ENCODE assay signal across 26 cellular contexts in the genomic region with DNA sequence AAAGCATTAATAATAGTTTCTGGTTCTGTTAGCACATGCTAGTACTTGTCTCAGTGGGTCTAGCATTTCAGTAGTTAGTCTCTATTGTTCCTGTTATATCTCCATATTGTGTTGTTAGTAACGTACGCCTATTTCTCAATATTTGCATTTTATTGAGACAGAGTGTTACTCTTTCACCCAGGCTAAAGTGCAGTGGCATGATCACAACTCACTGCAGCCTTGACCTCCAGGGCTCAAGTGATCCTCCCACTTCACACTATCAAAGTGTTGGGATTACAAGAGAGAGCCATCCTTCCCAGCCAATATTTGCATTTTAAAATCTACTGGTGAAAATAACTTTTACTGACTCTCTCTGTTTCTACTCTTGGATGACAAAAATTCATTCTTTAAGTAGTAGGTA.
A peak's percentile ranks its signal among the peaks of the same experiment; 100 is the strongest.
DNase-seq lines count a peak whose midpoint lies in the region; ATAC-seq, FAIRE-seq and TF ChIP-seq lines count a peak whose summit lies in the region.
"Had no signal": no experiment of that assay in that cellular context is flagged by ENCODE, and none has a peak within 500 bp of the region (broad histone marks: within the 10 kb centered on the region; RNA-seq: fewer than 3 reads in every experiment).

No MANE protein-coding gene starts in this region.

- 2% methylated on average over 2 of the region's 2 CpGs for WGBS in HepG2 (ENCODE audit: low lambda C conversion rate)
- 22% methylated on average over 2 of the region's 2 CpGs for WGBS in right lobe of liver (ENCODE audit: insufficient coverage, low coverage, low lambda C conversion rate, missing lambda C conversion rate)
- 58 to 64% methylated on average over 2 of the region's 2 CpGs for WGBS in esophagus squamous epithelium, 2 donors

- CTCF ChIA-PET in HepG2 (lab: Yijun Ruan, JAX; ENCODE audit: low intra/inter-chr PET ratio, low total read pairs) = no interaction called here

- H2AFZ ChIP-seq in HepG2 (ENCODE audit: low read length) = no peak overlapping the region

- H3K4me3 ChIP-seq in HepG2 (replicated peaks in 1 of 3; ENCODE audit: insufficient read depth in 1 of 3, low read depth in 2 of 3, low read length in 3 of 3) = no peak overlapping the region
- no peak overlapping the region for H3K4me3 ChIP-seq in right lobe of liver
- no peak overlapping the region for H3K4me3 ChIP-seq in esophagus squamous epithelium
- H3K4me3 ChIP-seq: BLaER1, GM12878 had no signal

- no TSS peak for BruUV-seq in HepG2 (replicated peaks; lab: Mats Ljungman, UMichigan)

- FAIRE-seq in HepG2 (lab: Jason Lieb, UNC) = no peak
- FAIRE-seq: A204.1, GM12878, GM12892, GM18507 had no signal

- H3K9me3 ChIP-seq in HepG2 (ENCODE audit: low read length) = peaks cover 53% of the 10 kb centered on the region
- no peaks in the 10 kb centered on the region for H3K9me3 ChIP-seq in right lobe of liver
- no peaks in the 10 kb centered on the region for H3K9me3 ChIP-seq in esophagus squamous epithelium
- H3K9me3 ChIP-seq: BE2C, BLaER1 had no signal

- H3K27ac ChIP-seq in HepG2 (ENCODE audit: extremely low read length, insufficient read depth, low read length) (no peak overlapping the region), right lobe of liver (peak overlapping the region in 1 of 3 donors; percentile 10), esophagus squamous epithelium (no peak overlapping the region)
- H3K27ac ChIP-seq: BLaER1 had no signal

- H4K20me1 ChIP-seq in HepG2 (ENCODE audit: insufficient read depth, low read length) = no peaks in the 10 kb centered on the region
- H4K20me1 ChIP-seq: BLaER1 had no signal

- no peaks in the 10 kb centered on the region for H3K27me3 ChIP-seq in HepG2 (ENCODE audit: control insufficient read depth in 1 of 2, insufficient read depth in 2 of 2, low read length in 2 of 2)
- no peaks in the 10 kb centered on the region for H3K27me3 ChIP-seq in right lobe of liver
- no peaks in the 10 kb centered on the region for H3K27me3 ChIP-seq in esophagus squamous epithelium
- H3K27me3 ChIP-seq: BE2C, BLaER1 had no signal

- no peak for TF ChIP-seq RAD21 in HepG2 (CRISPR knock-in tag; IDR thresholded peaks at IDR 0.05)

- TF ChIP-seq POLR2A in HepG2 (IDR thresholded peaks at IDR 0.05; ENCODE audit: insufficient read depth in 1 of 2, low read depth in 2 of 2, low read length in 2 of 2) (no peak), right lobe of liver (IDR thresholded peaks at IDR 0.05) (no peak), esophagus squamous epithelium (IDR thresholded peaks at IDR 0.05) (no peak)

- no peaks in the 10 kb centered on the region for H3K4me1 ChIP-seq in HepG2 (ENCODE audit: insufficient read depth, low read length)
- no peaks in the 10 kb centered on the region for H3K4me1 ChIP-seq in right lobe of liver
- H3K4me1 ChIP-seq in esophagus squamous epithelium = no peaks in the 10 kb centered on the region
- H3K4me1 ChIP-seq: BE2C, BLaER1 had no signal

- intact Hi-C loops in HepG2 (cut with micrococcal nuclease; ENCODE audit: unreplicated experiment) = no loop called here
- intact Hi-C loops in right lobe of liver (cut with DNase I) = no loop called here
- intact Hi-C loops in esophagus squamous epithelium (cut with DNase I) = no loop called here

- H3K79me2 ChIP-seq in HepG2 (ENCODE audit: insufficient read depth, low read length) = no peaks in the 10 kb centered on the region

- in situ Hi-C loops in HepG2 (cut with HindIII; ENCODE audit: extremely low pct_ligation_motif_present, low pct_unique_long_range_greater_than_20kb) = no loop called here

- no peaks in the 10 kb centered on the region for H3K36me3 ChIP-seq in HepG2 (replicated peaks in 1 of 2; ENCODE audit: control insufficient read depth in 1 of 2, insufficient read depth in 2 of 2, low read length in 2 of 2)
- H3K36me3 ChIP-seq in right lobe of liver = no peaks in the 10 kb centered on the region
- no peaks in the 10 kb centered on the region for H3K36me3 ChIP-seq in esophagus squamous epithelium
- H3K36me3 ChIP-seq: BE2C, BLaER1 had no signal

- TF ChIP-seq CTCF in HepG2 (CRISPR knock-in tag; IDR thresholded peaks at IDR 0.05) (no peak), right lobe of liver (IDR thresholded peaks at IDR 0.05) (no peak), esophagus squamous epithelium (IDR thresholded peaks at IDR 0.05) (no peak)

- no peak for TF ChIP-seq EP300 in HepG2 (IDR thresholded peaks at IDR 0.05; ENCODE audit: low read depth in 2 of 2, low read length in 2 of 2)
- no peak for TF ChIP-seq EP300 in HepG2 (CRISPR knock-in tag; IDR thresholded peaks at IDR 0.05; ENCODE audit: borderline replicate concordance)

- H3K9ac ChIP-seq in HepG2 (ENCODE audit: insufficient read depth, low read depth, low read length) = no peak overlapping the region
- H3K9ac ChIP-seq: BLaER1 had no signal

- ATAC-seq in esophagus mucosa = peak; percentile 72
- ATAC-seq in HepG2 = no peak
- peak; percentile 75 to 99 (median 95) for ATAC-seq in right lobe of liver
- no peak for ATAC-seq in stimulated activated naive CD8-positive, alpha-beta T cell treated with anti-CD3 and anti-CD28 coated beads, Interleukin-15, Interleukin-2, amounts not matched to agents 100 U/mL and 50 U/mL, for 24 hours
- no peak for ATAC-seq in GM21390 (IDR thresholded peaks at IDR 0.05; ENCODE audit: unreplicated experiment)
- ATAC-seq: GM12878 had no signal

- POLR2A ChIA-PET in HepG2 (lab: Yijun Ruan, JAX) = no interaction called here

- no peak overlapping the region for H3K4me2 ChIP-seq in HepG2 (ENCODE audit: low read depth, low read length)
- H3K4me2 ChIP-seq: BLaER1 had no signal

- no peak for DNase-seq in HepG2 (ENCODE audit: low spot score)
- DNase-seq in right lobe of liver = no peak
- DNase-seq in stimulated activated naive CD8-positive, alpha-beta T cell treated with anti-CD3 and anti-CD28 coated beads, Interleukin-15, Interleukin-2, amounts not matched to agents 100 U/mL and 50 U/mL, for 24 hours = no peak
- no peak for DNase-seq in esophagus squamous epithelium (lab: John Stamatoyannopoulos, UW)
- DNase-seq: 8988T; ACHN; BE2C; C1 segment of cervical spinal cord; CD4-positive, alpha-beta memory T cell; CD4-positive, CD25-positive, alpha-beta regulatory T cell; CD8-positive, alpha-beta memory T cell; COR-L47; DMS 273 treated with DMSO at 0.1 percent for 48 hours; DMS153; DMS53; DMS79; DND-41; EL; GDM1 had no signal

TF ChIP-seq in HepG2, 621 proteins besides CTCF, POLR2A, EP300 and RAD21:
- TF ChIP-seq CEBPB (IDR thresholded peaks at IDR 0.05; ENCODE audit: borderline replicate concordance, low read depth, low read length) (peak; percentile 36; the same call in 1 of the 2 replicates), NR2F1 (CRISPR knock-in tag; IDR thresholded peaks at IDR 0.05) (peak in 1 of 2 experiments; percentile 49; a peak in 1 of 4 replicates), FOXK2 (IDR thresholded peaks at IDR 0.05) (no peak)

Comparison
In these comparisons a context has a peak if more than half of its experiments do, and no peak if none do; other contexts are left out.
1. ATAC-seq: peak in esophagus mucosa (single experiment) and right lobe of liver (4 of 4); none in HepG2 (single experiment), stimulated activated naive CD8-positive, alpha-beta T cell treated with anti-CD3 and anti-CD28 coated beads, Interleukin-15, Interleukin-2, amounts not matched to agents 100 U/mL and 50 U/mL, for 24 hours (single experiment) and GM21390 (single experiment).